In the genomic region with DNA sequence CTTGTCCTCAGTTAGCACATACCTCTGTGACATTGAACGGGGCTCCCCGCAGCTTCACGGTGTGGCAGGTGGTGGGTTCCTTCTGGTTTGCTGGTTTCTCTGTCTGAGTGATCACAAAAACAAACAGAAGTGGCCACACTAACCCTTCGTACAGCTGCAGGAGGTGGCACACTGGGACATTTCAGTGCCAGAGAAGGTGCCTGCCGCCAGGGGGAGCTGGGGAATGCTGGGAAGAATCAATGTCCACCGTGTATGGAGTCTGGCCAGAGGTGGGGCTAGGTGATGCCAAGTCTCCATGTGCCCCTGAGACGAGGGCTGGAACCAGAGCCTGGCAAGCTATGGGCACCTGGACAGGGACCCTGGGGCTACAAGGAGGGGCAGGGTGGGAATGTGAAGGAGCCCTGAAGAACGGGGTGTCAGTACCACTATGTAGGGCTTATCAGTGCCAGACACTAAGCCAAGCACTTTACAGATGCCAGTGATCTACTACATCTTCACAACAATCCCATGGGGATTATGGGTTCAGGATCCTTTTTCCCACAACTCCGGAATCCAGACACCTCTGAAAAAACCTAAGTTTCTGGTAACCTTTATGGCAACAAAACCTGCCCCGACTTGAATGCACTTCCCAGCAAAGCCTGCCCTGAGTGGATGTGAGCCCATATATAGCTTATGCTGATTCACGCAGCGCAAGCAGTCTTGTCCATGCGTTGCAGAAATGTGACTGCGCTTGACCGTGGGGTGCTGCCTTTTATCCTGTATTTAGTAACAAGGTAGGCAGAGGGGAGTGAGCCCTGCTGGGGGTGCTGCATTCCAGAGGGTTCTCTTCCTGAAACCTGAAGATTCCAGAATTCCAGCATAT, we compare ENCODE assay signal across 1 cellular context.
A peak's percentile ranks its signal among the peaks of the same experiment; 100 is the strongest.
TF ChIP-seq lines count a peak whose summit lies in the region.

No MANE protein-coding gene starts in this region.

TF ChIP-seq in H1, 55 proteins besides CTCF, POLR2A, EP300 and RAD21:
- TF ChIP-seq SIX5 (IDR thresholded peaks at IDR 0.05; ENCODE audit: low read depth, low read length) (no peak), YY1 (IDR thresholded peaks at IDR 0.05; ENCODE audit: low read depth, low read length) (peak; percentile 53; the same call in 1 of the 2 replicates), SAP30 (IDR thresholded peaks at IDR 0.05; ENCODE audit: insufficient read depth, insufficient replicate concordance, low read length) (no peak), EGR1 (IDR thresholded peaks at IDR 0.05; ENCODE audit: borderline replicate concordance, low read depth, low read length) (no peak), CEBPB (IDR thresholded peaks at IDR 0.05; ENCODE audit: low read depth, low read length) (no peak), RXRA (IDR thresholded peaks at IDR 0.05; ENCODE audit: insufficient read depth, low read depth, low read length) (no peak), TEAD4 (IDR thresholded peaks at IDR 0.05; ENCODE audit: low read depth, low read length) (peak; percentile 79; the same call in 1 of the 2 replicates), HDAC6 (IDR thresholded peaks at IDR 0.05; ENCODE audit: low read depth, low read length) (no peak), MAFK (IDR thresholded peaks at IDR 0.05; ENCODE audit: low read depth, low read length) (no peak), KDM5A (IDR thresholded peaks at IDR 0.05; ENCODE audit: low read length) (no peak)
TF ChIP-seq in H1: peak in this region for 2.
